18 cellular contexts compared by ENCODE assay signal in genomic region chr7:14834888-14835287, GRCh38.
DNase-seq lines count a peak whose midpoint lies in the region; ATAC-seq lines count a peak whose summit lies in the region.
"Had no signal": no experiment of that assay in that cellular context is flagged by ENCODE, and none has a peak within 500 bp of the region (broad histone marks: within the 10 kb centered on the region; RNA-seq: fewer than 3 reads in every experiment).

No MANE protein-coding gene starts in this region.

- no peaks in the 10 kb centered on the region for H3K36me3 ChIP-seq in SJCRH30
- H3K36me3 ChIP-seq: sigmoid colon had no signal

- H3K9me3 ChIP-seq in SJCRH30 (replicated peaks), result no peaks in the 10 kb centered on the region
- no peaks in the 10 kb centered on the region for H3K9me3 ChIP-seq in T-helper 17 cell (ENCODE audit: control insufficient read depth, low read length, poor library complexity, severe bottlenecking)
- H3K9me3 ChIP-seq: sigmoid colon had no signal

- no peak overlapping the region for H3K4me3 Mint-ChIP-seq in T-helper 17 cell
- H3K4me3 Mint-ChIP-seq: naive thymus-derived CD4-positive, alpha-beta T cell; stimulated activated naive CD8-positive, alpha-beta T cell treated with anti-CD3 and anti-CD28 coated beads, Interleukin-15, amount 100 ng/mL, for 72 hours; T-helper 1 cell treated with Interleukin-12 subunit alpha and Interleukin-12 subunit beta and Interleukin-4 antibody, amounts not matched to agents 30 μg/mL and 1 μg/mL, for 36 hours had no signal

- H3K27ac Mint-ChIP-seq in T-helper 17 cell, result no peak overlapping the region
- H3K27ac Mint-ChIP-seq: naive thymus-derived CD4-positive, alpha-beta T cell; stimulated activated naive CD8-positive, alpha-beta T cell treated with anti-CD3 and anti-CD28 coated beads, Interleukin-15, amount 100 ng/mL, for 72 hours; T-helper 1 cell treated with Interleukin-12 subunit alpha and Interleukin-12 subunit beta and Interleukin-4 antibody, amounts not matched to agents 30 μg/mL and 1 μg/mL, for 36 hours had no signal

- H3K27me3 Mint-ChIP-seq in T-helper 17 cell, result no peaks in the 10 kb centered on the region
- H3K27me3 Mint-ChIP-seq: naive thymus-derived CD4-positive, alpha-beta T cell; stimulated activated naive CD8-positive, alpha-beta T cell treated with anti-CD3 and anti-CD28 coated beads, Interleukin-15, amount 100 ng/mL, for 72 hours had no signal

- peak; percentile 15 for DNase-seq in DMS 273 treated with DMSO at 0.1 percent for 48 hours (lab: John Stamatoyannopoulos, UW)
- DNase-seq in SJCRH30, result peak in 1 of 2 experiments; percentile 9
- DNase-seq in fibroblast of peridontal ligament (ENCODE audit: extremely low read depth), result peak; percentile 80
- DNase-seq in T-helper 17 cell, result no peak
- DNase-seq in ecto neural progenitor cell (ENCODE audit: low spot score), result no peak
- DNase-seq in NCI-H1105 treated with DMSO at 0.1 percent for 48 hours (lab: John Stamatoyannopoulos, UW), result no peak
- DNase-seq: activated CD4-positive, alpha-beta T cell treated with anti-CD3 and anti-CD28 coated beads for 48 hours; activated T-cell treated with anti-CD3 and anti-CD28 coated beads, Interleukin-2, amount 50 U/mL, for 1 hour; DND-41; effector CD4-positive, alpha-beta T cell; glutamatergic neuron; naive thymus-derived CD4-positive, alpha-beta T cell; sigmoid colon; stimulated activated naive CD8-positive, alpha-beta T cell treated with anti-CD3 and anti-CD28 coated beads, Interleukin-15, amount 100 ng/mL, for 72 hours had no signal

- H3K4me1 ChIP-seq in SJCRH30, result peaks cover 20% of the 10 kb centered on the region
- H3K4me1 ChIP-seq: sigmoid colon had no signal

- ATAC-seq in GM21717 (IDR thresholded peaks at IDR 0.05; ENCODE audit: unreplicated experiment), result peak; percentile 53
- ATAC-seq in T-helper 17 cell, result no peak
- no peak for ATAC-seq in GM19455 (IDR thresholded peaks at IDR 0.05; ENCODE audit: unreplicated experiment)
- ATAC-seq: HCT116; naive thymus-derived CD4-positive, alpha-beta T cell; stimulated activated naive CD8-positive, alpha-beta T cell treated with anti-CD3 and anti-CD28 coated beads, Interleukin-15, amount 100 ng/mL, for 72 hours had no signal

- no peaks in the 10 kb centered on the region for H3K27me3 ChIP-seq in SJCRH30
- H3K27me3 ChIP-seq: sigmoid colon had no signal

- no peaks in the 10 kb centered on the region for H3K4me1 Mint-ChIP-seq in T-helper 17 cell
- H3K4me1 Mint-ChIP-seq: naive thymus-derived CD4-positive, alpha-beta T cell; stimulated activated naive CD8-positive, alpha-beta T cell treated with anti-CD3 and anti-CD28 coated beads, Interleukin-15, amount 100 ng/mL, for 72 hours had no signal

- H3K27ac ChIP-seq in SJCRH30, result peak overlapping the region; percentile 36
- H3K27ac ChIP-seq: sigmoid colon had no signal

- no peak overlapping the region for H3K4me3 ChIP-seq in SJCRH30
- H3K4me3 ChIP-seq: sigmoid colon had no signal

- no peaks in the 10 kb centered on the region for H3K36me3 Mint-ChIP-seq in T-helper 17 cell (ENCODE audit: low read depth)
- H3K36me3 Mint-ChIP-seq: naive thymus-derived CD4-positive, alpha-beta T cell had no signal

Comparison
In these comparisons a context has a peak if more than half of its experiments do, and no peak if none do; other contexts are left out.
1. DNase-seq: peak in DMS 273 treated with DMSO at 0.1 percent for 48 hours (single experiment) and fibroblast of peridontal ligament (single experiment); none in T-helper 17 cell (0 of 3), ecto neural progenitor cell (single experiment) and NCI-H1105 treated with DMSO at 0.1 percent for 48 hours (single experiment).